ENCODE assay signal across 10 cellular contexts in genomic region chr10:8052970-8053445, GRCh38. TPM values are rescaled to one million over a fixed set of nuclear protein-coding genes. Genes with fewer than 3 reads are reported as not detected.
DNase-seq lines count a peak whose midpoint lies in the region; ATAC-seq, FAIRE-seq and TF ChIP-seq lines count a peak whose summit lies in the region.
"Had no signal": no experiment of that assay in that cellular context is flagged by ENCODE, and none has a peak within 500 bp of the region (broad histone marks: within the 10 kb centered on the region; RNA-seq: fewer than 3 reads in every experiment).

No MANE protein-coding gene starts in this region.

- peak overlapping the region; percentile 49 for H3K4me3 ChIP-seq in CD4-positive, CD25-positive, alpha-beta regulatory T cell (ENCODE audit: low read depth, low read length)
- H3K4me3 ChIP-seq in coronary artery: peak overlapping the region; percentile 74
- H3K4me3 ChIP-seq in pancreas: peak overlapping the region in 1 of 4 donors; percentile 39

- TF ChIP-seq CTCF in coronary artery (IDR thresholded peaks at IDR 0.05): peak; percentile 73
- no peak for TF ChIP-seq CTCF in neural crest cell (conservative IDR thresholded peaks at IDR 0.05)
- peak in 2 of 4 donors; percentile 54 to 58 for TF ChIP-seq CTCF in pancreas (IDR thresholded peaks at IDR 0.05)

- H3K9me3 Mint-ChIP-seq in CD4-positive, CD25-positive, alpha-beta regulatory T cell: peaks cover 0 to 4% (median 1%) of the 10 kb centered on the region in 7 donors
- H3K9me3 Mint-ChIP-seq in IgD-negative memory B cell (peaks cover 0 to 14% (median 0%) of the 10 kb centered on the region in 3 donors), neural crest cell (no peaks in the 10 kb centered on the region)
- H3K9me3 Mint-ChIP-seq: activated B cell treated with CpG ODN at 0.5 μM for 24 hours had no signal

- intact Hi-C loops in pancreas (cut with DNase I): no loop called here

- peak overlapping the region; percentile 47 to 93 (median 76) for H3K27ac Mint-ChIP-seq in CD4-positive, CD25-positive, alpha-beta regulatory T cell
- H3K27ac Mint-ChIP-seq in IgD-negative memory B cell (peak overlapping the region; percentile 86 to 95 (median 93)), neural crest cell (ENCODE audit: unreplicated experiment) (no peak overlapping the region)

- H3K27me3 Mint-ChIP-seq in CD4-positive, CD25-positive, alpha-beta regulatory T cell: peaks cover 53% of the 10 kb centered on the region
- H3K27me3 Mint-ChIP-seq in IgD-negative memory B cell (peaks cover 51% of the 10 kb centered on the region), neural crest cell (ENCODE audit: low read depth) (peaks cover 94% of the 10 kb centered on the region)

- H3K4me3 Mint-ChIP-seq in CD4-positive, CD25-positive, alpha-beta regulatory T cell: peak overlapping the region; percentile 91 to 99 (median 96)
- H3K4me3 Mint-ChIP-seq in IgD-negative memory B cell (peak overlapping the region in 3 of 4 donors; percentile 8 to 92 (median 55)), neural crest cell (peak overlapping the region; percentile 84)

- H3K27ac ChIP-seq in CD4-positive, CD25-positive, alpha-beta regulatory T cell (ENCODE audit: insufficient read depth, low read length, poor library complexity, severe bottlenecking): peak overlapping the region; percentile 90
- H3K27ac ChIP-seq in coronary artery (no peak overlapping the region), pancreas (no peak overlapping the region)

- peaks cover 66% of the 10 kb centered on the region for H3K4me1 ChIP-seq in CD4-positive, CD25-positive, alpha-beta regulatory T cell (ENCODE audit: control insufficient read depth, insufficient read depth, low read length, poor library complexity, severe bottlenecking)
- H3K4me1 ChIP-seq in pancreas: peaks cover 16 to 37% (median 24%) of the 10 kb centered on the region in 3 donors

- no peak for FAIRE-seq in pancreas (lab: Jason Lieb, UNC)

- H3K36me3 ChIP-seq in CD4-positive, CD25-positive, alpha-beta regulatory T cell (ENCODE audit: control insufficient read depth, insufficient read depth, low read length): no peaks in the 10 kb centered on the region
- no peaks in the 10 kb centered on the region for H3K36me3 ChIP-seq in pancreas

- no peak for ATAC-seq in CD4-positive, CD25-positive, alpha-beta regulatory T cell (ENCODE audit: low read depth in 2 of 2)
- ATAC-seq in GM18873 (IDR thresholded peaks at IDR 0.05; ENCODE audit: low FRiP score, unreplicated experiment) (no peak), GM18511 (IDR thresholded peaks at IDR 0.05; ENCODE audit: unreplicated experiment) (no peak), pancreas (no peak)

- 10% methylated on average over 17 of the region's 17 CpGs for WGBS in pancreas, 2 donors

- H3K9me3 ChIP-seq in CD4-positive, CD25-positive, alpha-beta regulatory T cell (ENCODE audit: control insufficient read depth in 2 of 2, low read length in 2 of 2): no peaks in the 10 kb centered on the region
- no peaks in the 10 kb centered on the region for H3K9me3 ChIP-seq in pancreas

- no peak for DNase-seq in CD4-positive, CD25-positive, alpha-beta regulatory T cell
- DNase-seq in coronary artery (ENCODE audit: low spot score) (no peak), neural crest cell (ENCODE audit: low read depth, low spot score) (no peak), pancreas (no peak)
- no peak for DNase-seq in activated CD4-positive, CD25-positive, alpha-beta regulatory T cell treated with anti-CD3 and anti-CD28 coated beads, Interleukin-2, amount 50 U/mL, for 72 hours
- DNase-seq: NCI-H2227 treated with DMSO at 0.1 percent for 48 hours had no signal

- H3K27me3 ChIP-seq in CD4-positive, CD25-positive, alpha-beta regulatory T cell (ENCODE audit: control insufficient read depth, insufficient read depth, low read length): peaks cover 3% of the 10 kb centered on the region
- H3K27me3 ChIP-seq in pancreas: peaks cover 0 to 55% (median 35%) of the 10 kb centered on the region in 4 donors

- H3K4me1 Mint-ChIP-seq in CD4-positive, CD25-positive, alpha-beta regulatory T cell: peaks cover 5 to 42% (median 17%) of the 10 kb centered on the region in 4 donors
- H3K4me1 Mint-ChIP-seq in IgD-negative memory B cell: peaks cover 18 to 40% (median 21%) of the 10 kb centered on the region in 3 donors
- peaks cover 16% of the 10 kb centered on the region for H3K4me1 Mint-ChIP-seq in neural crest cell

- H3K36me3 Mint-ChIP-seq in CD4-positive, CD25-positive, alpha-beta regulatory T cell: peaks cover 3% of the 10 kb centered on the region
- H3K36me3 Mint-ChIP-seq in IgD-negative memory B cell (no peaks in the 10 kb centered on the region), neural crest cell (ENCODE audit: low read depth) (peaks cover 2% of the 10 kb centered on the region)

RNA-seq across cellular contexts. Expression of gene GATA3, which starts 1.5 kb away (rescaled TPM):
- 182 TPM for total RNA-seq in CD4-positive, CD25-positive, alpha-beta regulatory T cell
- polyA plus RNA-seq in CD4-positive, CD25-positive, alpha-beta regulatory T cell: 10 to 100 TPM; 32.9 to 49.7 (median 42.5) TPM
- 2.0 TPM for polyA plus RNA-seq in IgD-negative memory B cell
- total RNA-seq in neural crest cell: 0.35 and 0.39 TPM in 2 replicates
- total RNA-seq in pancreas: under 1 TPM in 4 of 6 donors, not detected in 2; 0.12 to 0.38 (median 0.32) TPM
- under 1 TPM; 0.11 to 0.14 TPM for polyA plus RNA-seq in pancreas

Comparison
In these comparisons a context has a peak if more than half of its experiments do, and no peak if none do; other contexts are left out.
1. RNA of gene GATA3, which starts 1.5 kb away (total RNA-seq): 182 TPM in CD4-positive, CD25-positive, alpha-beta regulatory T cell (single experiment); 0.35 to 0.39 TPM in neural crest cell and 0.12 to 0.38 TPM in pancreas; every median in the first group is over 100 times any median in the second.
2. Peak in every context shown above with its lines, with median percentiles within 50 percentile points of each other: H3K4me3 Mint-ChIP-seq.